ENCODE assay signal across 1 cellular context in the genomic region with DNA sequence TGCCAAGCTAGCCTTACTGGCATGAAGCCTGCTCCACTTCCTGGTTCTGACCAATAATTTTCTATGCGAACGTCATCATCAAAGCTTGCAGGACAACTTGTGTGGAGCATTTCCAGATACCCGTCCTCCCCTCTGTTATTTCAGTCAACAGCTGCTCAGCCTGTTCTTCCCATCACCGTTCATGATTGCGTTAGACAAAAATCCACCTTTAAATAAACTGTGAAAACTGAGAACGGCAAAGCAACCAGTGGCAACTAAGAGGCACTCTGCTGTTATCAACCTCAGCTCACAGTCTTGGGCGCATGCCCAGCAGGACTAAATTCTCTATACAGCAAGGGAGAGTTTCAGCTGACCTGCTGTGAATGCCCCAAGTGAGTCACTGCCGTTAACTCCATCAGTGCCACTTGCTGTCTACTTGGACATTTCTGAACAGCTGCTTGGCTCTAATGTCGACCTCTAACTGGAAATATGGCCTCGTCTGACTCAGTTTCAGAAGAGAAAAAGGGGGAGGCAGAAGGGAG.
TF ChIP-seq lines count a peak whose summit lies in the region.

No MANE protein-coding gene starts in this region.

TF ChIP-seq in K562, 482 proteins besides CTCF, POLR2A, EP300 and RAD21 (continued from another document and continues in another):
- TF ChIP-seq, protein P1, sequence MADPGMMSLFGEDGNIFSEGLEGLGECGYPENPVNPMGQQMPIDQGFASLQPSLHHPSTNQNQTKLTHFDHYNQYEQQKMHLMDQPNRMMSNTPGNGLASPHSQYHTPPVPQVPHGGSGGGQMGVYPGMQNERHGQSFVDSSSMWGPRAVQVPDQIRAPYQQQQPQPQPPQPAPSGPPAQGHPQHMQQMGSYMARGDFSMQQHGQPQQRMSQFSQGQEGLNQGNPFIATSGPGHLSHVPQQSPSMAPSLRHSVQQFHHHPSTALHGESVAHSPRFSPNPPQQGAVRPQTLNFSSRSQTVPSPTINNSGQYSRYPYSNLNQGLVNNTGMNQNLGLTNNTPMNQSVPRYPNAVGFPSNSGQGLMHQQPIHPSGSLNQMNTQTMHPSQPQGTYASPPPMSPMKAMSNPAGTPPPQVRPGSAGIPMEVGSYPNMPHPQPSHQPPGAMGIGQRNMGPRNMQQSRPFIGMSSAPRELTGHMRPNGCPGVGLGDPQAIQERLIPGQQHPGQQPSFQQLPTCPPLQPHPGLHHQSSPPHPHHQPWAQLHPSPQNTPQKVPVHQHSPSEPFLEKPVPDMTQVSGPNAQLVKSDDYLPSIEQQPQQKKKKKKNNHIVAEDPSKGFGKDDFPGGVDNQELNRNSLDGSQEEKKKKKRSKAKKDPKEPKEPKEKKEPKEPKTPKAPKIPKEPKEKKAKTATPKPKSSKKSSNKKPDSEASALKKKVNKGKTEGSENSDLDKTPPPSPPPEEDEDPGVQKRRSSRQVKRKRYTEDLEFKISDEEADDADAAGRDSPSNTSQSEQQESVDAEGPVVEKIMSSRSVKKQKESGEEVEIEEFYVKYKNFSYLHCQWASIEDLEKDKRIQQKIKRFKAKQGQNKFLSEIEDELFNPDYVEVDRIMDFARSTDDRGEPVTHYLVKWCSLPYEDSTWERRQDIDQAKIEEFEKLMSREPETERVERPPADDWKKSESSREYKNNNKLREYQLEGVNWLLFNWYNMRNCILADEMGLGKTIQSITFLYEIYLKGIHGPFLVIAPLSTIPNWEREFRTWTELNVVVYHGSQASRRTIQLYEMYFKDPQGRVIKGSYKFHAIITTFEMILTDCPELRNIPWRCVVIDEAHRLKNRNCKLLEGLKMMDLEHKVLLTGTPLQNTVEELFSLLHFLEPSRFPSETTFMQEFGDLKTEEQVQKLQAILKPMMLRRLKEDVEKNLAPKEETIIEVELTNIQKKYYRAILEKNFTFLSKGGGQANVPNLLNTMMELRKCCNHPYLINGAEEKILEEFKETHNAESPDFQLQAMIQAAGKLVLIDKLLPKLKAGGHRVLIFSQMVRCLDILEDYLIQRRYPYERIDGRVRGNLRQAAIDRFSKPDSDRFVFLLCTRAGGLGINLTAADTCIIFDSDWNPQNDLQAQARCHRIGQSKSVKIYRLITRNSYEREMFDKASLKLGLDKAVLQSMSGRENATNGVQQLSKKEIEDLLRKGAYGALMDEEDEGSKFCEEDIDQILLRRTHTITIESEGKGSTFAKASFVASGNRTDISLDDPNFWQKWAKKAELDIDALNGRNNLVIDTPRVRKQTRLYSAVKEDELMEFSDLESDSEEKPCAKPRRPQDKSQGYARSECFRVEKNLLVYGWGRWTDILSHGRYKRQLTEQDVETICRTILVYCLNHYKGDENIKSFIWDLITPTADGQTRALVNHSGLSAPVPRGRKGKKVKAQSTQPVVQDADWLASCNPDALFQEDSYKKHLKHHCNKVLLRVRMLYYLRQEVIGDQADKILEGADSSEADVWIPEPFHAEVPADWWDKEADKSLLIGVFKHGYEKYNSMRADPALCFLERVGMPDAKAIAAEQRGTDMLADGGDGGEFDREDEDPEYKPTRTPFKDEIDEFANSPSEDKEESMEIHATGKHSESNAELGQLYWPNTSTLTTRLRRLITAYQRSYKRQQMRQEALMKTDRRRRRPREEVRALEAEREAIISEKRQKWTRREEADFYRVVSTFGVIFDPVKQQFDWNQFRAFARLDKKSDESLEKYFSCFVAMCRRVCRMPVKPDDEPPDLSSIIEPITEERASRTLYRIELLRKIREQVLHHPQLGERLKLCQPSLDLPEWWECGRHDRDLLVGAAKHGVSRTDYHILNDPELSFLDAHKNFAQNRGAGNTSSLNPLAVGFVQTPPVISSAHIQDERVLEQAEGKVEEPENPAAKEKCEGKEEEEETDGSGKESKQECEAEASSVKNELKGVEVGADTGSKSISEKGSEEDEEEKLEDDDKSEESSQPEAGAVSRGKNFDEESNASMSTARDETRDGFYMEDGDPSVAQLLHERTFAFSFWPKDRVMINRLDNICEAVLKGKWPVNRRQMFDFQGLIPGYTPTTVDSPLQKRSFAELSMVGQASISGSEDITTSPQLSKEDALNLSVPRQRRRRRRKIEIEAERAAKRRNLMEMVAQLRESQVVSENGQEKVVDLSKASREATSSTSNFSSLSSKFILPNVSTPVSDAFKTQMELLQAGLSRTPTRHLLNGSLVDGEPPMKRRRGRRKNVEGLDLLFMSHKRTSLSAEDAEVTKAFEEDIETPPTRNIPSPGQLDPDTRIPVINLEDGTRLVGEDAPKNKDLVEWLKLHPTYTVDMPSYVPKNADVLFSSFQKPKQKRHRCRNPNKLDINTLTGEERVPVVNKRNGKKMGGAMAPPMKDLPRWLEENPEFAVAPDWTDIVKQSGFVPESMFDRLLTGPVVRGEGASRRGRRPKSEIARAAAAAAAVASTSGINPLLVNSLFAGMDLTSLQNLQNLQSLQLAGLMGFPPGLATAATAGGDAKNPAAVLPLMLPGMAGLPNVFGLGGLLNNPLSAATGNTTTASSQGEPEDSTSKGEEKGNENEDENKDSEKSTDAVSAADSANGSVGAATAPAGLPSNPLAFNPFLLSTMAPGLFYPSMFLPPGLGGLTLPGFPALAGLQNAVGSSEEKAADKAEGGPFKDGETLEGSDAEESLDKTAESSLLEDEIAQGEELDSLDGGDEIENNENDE (IDR thresholded peaks at IDR 0.05; ENCODE audit: low read depth, low read length), result no peak
- no peak for TF ChIP-seq RBM34 (IDR thresholded peaks at IDR 0.05; ENCODE audit: borderline replicate concordance, insufficient read depth, low read length)
- TF ChIP-seq CREB3 (tag; conservative IDR thresholded peaks at IDR 0.05; ENCODE audit: low read depth), result 0 out of 2 replicates have a peak, but pooled peaks have one; percentile 43
- no peak for TF ChIP-seq ATF1 (CRISPR knock-in tag; IDR thresholded peaks at IDR 0.05)
- peak; percentile 43; the same call in 1 of the 2 replicates for TF ChIP-seq ATF1 (tag; IDR thresholded peaks at IDR 0.05)
- peak; percentile 57; the same call in 1 of the 2 replicates for TF ChIP-seq SMARCA4 (IDR thresholded peaks at IDR 0.05)
- TF ChIP-seq, protein P2, sequence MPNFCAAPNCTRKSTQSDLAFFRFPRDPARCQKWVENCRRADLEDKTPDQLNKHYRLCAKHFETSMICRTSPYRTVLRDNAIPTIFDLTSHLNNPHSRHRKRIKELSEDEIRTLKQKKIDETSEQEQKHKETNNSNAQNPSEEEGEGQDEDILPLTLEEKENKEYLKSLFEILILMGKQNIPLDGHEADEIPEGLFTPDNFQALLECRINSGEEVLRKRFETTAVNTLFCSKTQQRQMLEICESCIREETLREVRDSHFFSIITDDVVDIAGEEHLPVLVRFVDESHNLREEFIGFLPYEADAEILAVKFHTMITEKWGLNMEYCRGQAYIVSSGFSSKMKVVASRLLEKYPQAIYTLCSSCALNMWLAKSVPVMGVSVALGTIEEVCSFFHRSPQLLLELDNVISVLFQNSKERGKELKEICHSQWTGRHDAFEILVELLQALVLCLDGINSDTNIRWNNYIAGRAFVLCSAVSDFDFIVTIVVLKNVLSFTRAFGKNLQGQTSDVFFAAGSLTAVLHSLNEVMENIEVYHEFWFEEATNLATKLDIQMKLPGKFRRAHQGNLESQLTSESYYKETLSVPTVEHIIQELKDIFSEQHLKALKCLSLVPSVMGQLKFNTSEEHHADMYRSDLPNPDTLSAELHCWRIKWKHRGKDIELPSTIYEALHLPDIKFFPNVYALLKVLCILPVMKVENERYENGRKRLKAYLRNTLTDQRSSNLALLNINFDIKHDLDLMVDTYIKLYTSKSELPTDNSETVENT (CRISPR knock-in tag; IDR thresholded peaks at IDR 0.05), result no peak
- TF ChIP-seq CREM (IDR thresholded peaks at IDR 0.05; ENCODE audit: low read depth), result 0 out of 2 replicates have a peak, but pooled peaks have one; percentile 4
- no peak for TF ChIP-seq ZHX1 (conservative IDR thresholded peaks at IDR 0.05; ENCODE audit: low read length)
- TF ChIP-seq NFIX (CRISPR knock-in tag; IDR thresholded peaks at IDR 0.05; ENCODE audit: low read depth), result no peak
- TF ChIP-seq, protein P3, sequence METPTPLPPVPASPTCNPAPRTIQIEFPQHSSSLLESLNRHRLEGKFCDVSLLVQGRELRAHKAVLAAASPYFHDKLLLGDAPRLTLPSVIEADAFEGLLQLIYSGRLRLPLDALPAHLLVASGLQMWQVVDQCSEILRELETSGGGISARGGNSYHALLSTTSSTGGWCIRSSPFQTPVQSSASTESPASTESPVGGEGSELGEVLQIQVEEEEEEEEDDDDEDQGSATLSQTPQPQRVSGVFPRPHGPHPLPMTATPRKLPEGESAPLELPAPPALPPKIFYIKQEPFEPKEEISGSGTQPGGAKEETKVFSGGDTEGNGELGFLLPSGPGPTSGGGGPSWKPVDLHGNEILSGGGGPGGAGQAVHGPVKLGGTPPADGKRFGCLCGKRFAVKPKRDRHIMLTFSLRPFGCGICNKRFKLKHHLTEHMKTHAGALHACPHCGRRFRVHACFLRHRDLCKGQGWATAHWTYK (CRISPR knock-in tag; IDR thresholded peaks at IDR 0.05), result no peak
- TF ChIP-seq PURB (CRISPR knock-in tag; IDR thresholded peaks at IDR 0.05; ENCODE audit: low read depth), result no peak
- no peak for TF ChIP-seq SREBF1 (IDR thresholded peaks at IDR 0.05; ENCODE audit: borderline replicate concordance, low read depth, low read length)
- TF ChIP-seq NR2F6 (CRISPR knock-in tag; IDR thresholded peaks at IDR 0.05), result no peak
- peak; percentile 95 for TF ChIP-seq FOSL1 (tag; conservative IDR thresholded peaks at IDR 0.05)
- TF ChIP-seq SP1 (CRISPR knock-in tag; IDR thresholded peaks at IDR 0.05), result no peak
- peak; percentile 86 to 89 for TF ChIP-seq NRF1 (conservative IDR thresholded peaks at IDR 0.05 in 1 of 2, IDR thresholded peaks at IDR 0.05 in 1 of 2)
- TF ChIP-seq BRF1 (IDR thresholded peaks at IDR 0.05; ENCODE audit: borderline replicate concordance, extremely low read depth, insufficient read length), result no peak
- no peak for TF ChIP-seq USF2 (CRISPR knock-in tag; IDR thresholded peaks at IDR 0.05)
- TF ChIP-seq STAT5A (IDR thresholded peaks at IDR 0.05; ENCODE audit: borderline replicate concordance, low read length), result no peak
- no peak for TF ChIP-seq ARID2 (IDR thresholded peaks at IDR 0.05)
- no peak for TF ChIP-seq ZNF217 (CRISPR knock-in tag; IDR thresholded peaks at IDR 0.05)
- no peak for TF ChIP-seq ZNF124 (CRISPR knock-in tag; IDR thresholded peaks at IDR 0.05)
- no peak for TF ChIP-seq TAF15 (IDR thresholded peaks at IDR 0.05; ENCODE audit: low read depth, low read length)
- peak; percentile 46; the same call in 1 of the 2 replicates for TF ChIP-seq ETV1 (tag; conservative IDR thresholded peaks at IDR 0.05; ENCODE audit: low read depth)
- peak in 1 of 2 experiments; percentile 46; a peak in 1 of 4 replicates for TF ChIP-seq RCOR1 (IDR thresholded peaks at IDR 0.05; ENCODE audit: borderline replicate concordance in 1 of 2, low read depth in 2 of 2, low read length in 2 of 2)
- peak; percentile 17; the same call in 1 of the 2 replicates for TF ChIP-seq GTF2E2 (tag; IDR thresholded peaks at IDR 0.05)
- peak; percentile 30 for TF ChIP-seq NEUROD1 (IDR thresholded peaks at IDR 0.05; ENCODE audit: borderline replicate concordance, low read depth, low read length, partially characterized antibody)
- TF ChIP-seq RBM39 (optimal IDR thresholded peaks at IDR 0.05; ENCODE audit: low read depth, low read length), result peak; percentile 22
